Comparison of ENCODE assay signal across 1 cellular context in genomic region chr10:101031128-101031795, GRCh38.
TF ChIP-seq lines count a peak whose summit lies in the region.

Gene PDZD7 (minus strand): TSS chr10:101031129. CDS start chr10:101030219, 910 bp downstream.
A gene with protein sequence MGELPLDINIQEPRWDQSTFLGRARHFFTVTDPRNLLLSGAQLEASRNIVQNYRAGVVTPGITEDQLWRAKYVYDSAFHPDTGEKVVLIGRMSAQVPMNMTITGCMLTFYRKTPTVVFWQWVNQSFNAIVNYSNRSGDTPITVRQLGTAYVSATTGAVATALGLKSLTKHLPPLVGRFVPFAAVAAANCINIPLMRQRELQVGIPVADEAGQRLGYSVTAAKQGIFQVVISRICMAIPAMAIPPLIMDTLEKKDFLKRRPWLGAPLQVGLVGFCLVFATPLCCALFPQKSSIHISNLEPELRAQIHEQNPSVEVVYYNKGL (plus strand): TSS chr10:101031234. CDS start chr10:101034695, 3,461 bp downstream.

TF ChIP-seq in K562, 482 proteins besides CTCF, POLR2A, EP300 and RAD21 (continued from another document):
- TF ChIP-seq RBM25 (IDR thresholded peaks at IDR 0.05; ENCODE audit: low read depth, low read length, severe bottlenecking) (peak; percentile 98), NFYB (IDR thresholded peaks at IDR 0.05; ENCODE audit: extremely low read depth, insufficient read length) (peak; percentile 98), ZNF253 (CRISPR knock-in tag; conservative IDR thresholded peaks at IDR 0.05) (no peak), EGR1 (conservative IDR thresholded peaks at IDR 0.05) (peak; percentile 80), HSF4 (CRISPR knock-in tag; IDR thresholded peaks at IDR 0.05; ENCODE audit: borderline replicate concordance) (no peak), RBM34 (IDR thresholded peaks at IDR 0.05; ENCODE audit: borderline replicate concordance, insufficient read depth, low read length) (no peak), ESRRB (CRISPR knock-in tag; IDR thresholded peaks at IDR 0.05; ENCODE audit: borderline replicate concordance) (no peak), ATF7 (IDR thresholded peaks at IDR 0.05) (peak; percentile 19; the same call in 1 of the 2 replicates), TFAM (CRISPR knock-in tag; conservative IDR thresholded peaks at IDR 0.05) (no peak), CC2D1A (IDR thresholded peaks at IDR 0.05) (no peak), FOS (IDR thresholded peaks at IDR 0.05; ENCODE audit: extremely low read depth, insufficient read length) (peak; percentile 88), CBFA2T3 (IDR thresholded peaks at IDR 0.05) (no peak), NRF1 (conservative IDR thresholded peaks at IDR 0.05 in 1 of 2, IDR thresholded peaks at IDR 0.05 in 1 of 2) (peak; percentile 87 to 90), MBD2 (IDR thresholded peaks at IDR 0.05; ENCODE audit: borderline replicate concordance, low read depth) (peak; percentile 87), HMGN3 (IDR thresholded peaks at IDR 0.05; ENCODE audit: borderline replicate concordance, extremely low read depth, insufficient read length, low read depth, low read length) (peak; percentile 19), BRD4 (IDR thresholded peaks at IDR 0.05) (no peak), ASH1L (IDR thresholded peaks at IDR 0.05; ENCODE audit: borderline replicate concordance, low read depth, partially characterized antibody) (peak; percentile 50), KDM5B (IDR thresholded peaks at IDR 0.05; ENCODE audit: insufficient replicate concordance, low read depth, low read length) (peak; percentile 1), RBM39 (optimal IDR thresholded peaks at IDR 0.05; ENCODE audit: low read depth, low read length) (no peak), NEUROD1 (IDR thresholded peaks at IDR 0.05; ENCODE audit: borderline replicate concordance, low read depth, low read length, partially characterized antibody) (peak; percentile 38), ZBTB2 (IDR thresholded peaks at IDR 0.05) (no peak), HDAC3 (IDR thresholded peaks at IDR 0.05; ENCODE audit: borderline replicate concordance, partially characterized antibody) (no peak), CTBP1 (IDR thresholded peaks at IDR 0.05; ENCODE audit: borderline replicate concordance) (no peak), PHB2 (IDR thresholded peaks at IDR 0.05; ENCODE audit: low read depth) (no peak), ESRRA (IDR thresholded peaks at IDR 0.05; ENCODE audit: borderline replicate concordance, low read depth) (peak; percentile 15; the same call in 1 of the 2 replicates), CHD2 (IDR thresholded peaks at IDR 0.05; ENCODE audit: low read depth, low read length) (peak; percentile 75), MEIS2 (IDR thresholded peaks at IDR 0.05; ENCODE audit: partially characterized antibody) (peak; percentile 4), FOXP1 (CRISPR knock-in tag; IDR thresholded peaks at IDR 0.05) (no peak), NCOA4 (IDR thresholded peaks at IDR 0.05; ENCODE audit: partially characterized antibody) (no peak), PHF8 (IDR thresholded peaks at IDR 0.05; ENCODE audit: borderline replicate concordance, low read length) (no peak), SP2 (IDR thresholded peaks at IDR 0.05; ENCODE audit: extremely low read depth, low read depth, low read length, poor library complexity, severe bottlenecking) (peak; percentile 73), ZFX (CRISPR knock-in tag; IDR thresholded peaks at IDR 0.05) (no peak), THRAP3 (IDR thresholded peaks at IDR 0.05; ENCODE audit: borderline replicate concordance) (no peak), GTF2E2 (tag; IDR thresholded peaks at IDR 0.05) (no peak), PRDM10 (IDR thresholded peaks at IDR 0.05; ENCODE audit: partially characterized antibody) (peak; percentile 39), HBP1 (CRISPR knock-in tag; IDR thresholded peaks at IDR 0.05) (no peak), ILK (tag; IDR thresholded peaks at IDR 0.05; ENCODE audit: borderline replicate concordance, low read depth) (no peak), PHF21A (IDR thresholded peaks at IDR 0.05; ENCODE audit: borderline replicate concordance, low read depth) (no peak), POLR3G (IDR thresholded peaks at IDR 0.05; ENCODE audit: extremely low read depth, insufficient read length, insufficient replicate concordance) (no peak), RBFOX2 (IDR thresholded peaks at IDR 0.05; ENCODE audit: low read depth, low read length) (no peak), ZFP1 (CRISPR knock-in tag; IDR thresholded peaks at IDR 0.05) (no peak)
- TF ChIP-seq, protein P1, sequence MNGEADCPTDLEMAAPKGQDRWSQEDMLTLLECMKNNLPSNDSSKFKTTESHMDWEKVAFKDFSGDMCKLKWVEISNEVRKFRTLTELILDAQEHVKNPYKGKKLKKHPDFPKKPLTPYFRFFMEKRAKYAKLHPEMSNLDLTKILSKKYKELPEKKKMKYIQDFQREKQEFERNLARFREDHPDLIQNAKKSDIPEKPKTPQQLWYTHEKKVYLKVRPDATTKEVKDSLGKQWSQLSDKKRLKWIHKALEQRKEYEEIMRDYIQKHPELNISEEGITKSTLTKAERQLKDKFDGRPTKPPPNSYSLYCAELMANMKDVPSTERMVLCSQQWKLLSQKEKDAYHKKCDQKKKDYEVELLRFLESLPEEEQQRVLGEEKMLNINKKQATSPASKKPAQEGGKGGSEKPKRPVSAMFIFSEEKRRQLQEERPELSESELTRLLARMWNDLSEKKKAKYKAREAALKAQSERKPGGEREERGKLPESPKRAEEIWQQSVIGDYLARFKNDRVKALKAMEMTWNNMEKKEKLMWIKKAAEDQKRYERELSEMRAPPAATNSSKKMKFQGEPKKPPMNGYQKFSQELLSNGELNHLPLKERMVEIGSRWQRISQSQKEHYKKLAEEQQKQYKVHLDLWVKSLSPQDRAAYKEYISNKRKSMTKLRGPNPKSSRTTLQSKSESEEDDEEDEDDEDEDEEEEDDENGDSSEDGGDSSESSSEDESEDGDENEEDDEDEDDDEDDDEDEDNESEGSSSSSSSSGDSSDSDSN (IDR thresholded peaks at IDR 0.05; ENCODE audit: borderline replicate concordance in 1 of 2, low read depth in 2 of 2, low read length in 2 of 2): no peak
- TF ChIP-seq, protein P2, sequence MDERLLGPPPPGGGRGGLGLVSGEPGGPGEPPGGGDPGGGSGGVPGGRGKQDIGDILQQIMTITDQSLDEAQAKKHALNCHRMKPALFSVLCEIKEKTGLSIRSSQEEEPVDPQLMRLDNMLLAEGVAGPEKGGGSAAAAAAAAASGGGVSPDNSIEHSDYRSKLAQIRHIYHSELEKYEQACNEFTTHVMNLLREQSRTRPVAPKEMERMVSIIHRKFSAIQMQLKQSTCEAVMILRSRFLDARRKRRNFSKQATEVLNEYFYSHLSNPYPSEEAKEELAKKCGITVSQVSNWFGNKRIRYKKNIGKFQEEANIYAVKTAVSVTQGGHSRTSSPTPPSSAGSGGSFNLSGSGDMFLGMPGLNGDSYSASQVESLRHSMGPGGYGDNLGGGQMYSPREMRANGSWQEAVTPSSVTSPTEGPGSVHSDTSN (CRISPR knock-in tag; IDR thresholded peaks at IDR 0.05; ENCODE audit: low read depth): peak; percentile 92
- TF ChIP-seq, protein P2 (tag; conservative IDR thresholded peaks at IDR 0.05; ENCODE audit: low read depth): peak; percentile 96
- TF ChIP-seq, protein P3, sequence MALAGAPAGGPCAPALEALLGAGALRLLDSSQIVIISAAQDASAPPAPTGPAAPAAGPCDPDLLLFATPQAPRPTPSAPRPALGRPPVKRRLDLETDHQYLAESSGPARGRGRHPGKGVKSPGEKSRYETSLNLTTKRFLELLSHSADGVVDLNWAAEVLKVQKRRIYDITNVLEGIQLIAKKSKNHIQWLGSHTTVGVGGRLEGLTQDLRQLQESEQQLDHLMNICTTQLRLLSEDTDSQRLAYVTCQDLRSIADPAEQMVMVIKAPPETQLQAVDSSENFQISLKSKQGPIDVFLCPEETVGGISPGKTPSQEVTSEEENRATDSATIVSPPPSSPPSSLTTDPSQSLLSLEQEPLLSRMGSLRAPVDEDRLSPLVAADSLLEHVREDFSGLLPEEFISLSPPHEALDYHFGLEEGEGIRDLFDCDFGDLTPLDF (CRISPR knock-in tag; IDR thresholded peaks at IDR 0.05): no peak
- TF ChIP-seq, protein P4, sequence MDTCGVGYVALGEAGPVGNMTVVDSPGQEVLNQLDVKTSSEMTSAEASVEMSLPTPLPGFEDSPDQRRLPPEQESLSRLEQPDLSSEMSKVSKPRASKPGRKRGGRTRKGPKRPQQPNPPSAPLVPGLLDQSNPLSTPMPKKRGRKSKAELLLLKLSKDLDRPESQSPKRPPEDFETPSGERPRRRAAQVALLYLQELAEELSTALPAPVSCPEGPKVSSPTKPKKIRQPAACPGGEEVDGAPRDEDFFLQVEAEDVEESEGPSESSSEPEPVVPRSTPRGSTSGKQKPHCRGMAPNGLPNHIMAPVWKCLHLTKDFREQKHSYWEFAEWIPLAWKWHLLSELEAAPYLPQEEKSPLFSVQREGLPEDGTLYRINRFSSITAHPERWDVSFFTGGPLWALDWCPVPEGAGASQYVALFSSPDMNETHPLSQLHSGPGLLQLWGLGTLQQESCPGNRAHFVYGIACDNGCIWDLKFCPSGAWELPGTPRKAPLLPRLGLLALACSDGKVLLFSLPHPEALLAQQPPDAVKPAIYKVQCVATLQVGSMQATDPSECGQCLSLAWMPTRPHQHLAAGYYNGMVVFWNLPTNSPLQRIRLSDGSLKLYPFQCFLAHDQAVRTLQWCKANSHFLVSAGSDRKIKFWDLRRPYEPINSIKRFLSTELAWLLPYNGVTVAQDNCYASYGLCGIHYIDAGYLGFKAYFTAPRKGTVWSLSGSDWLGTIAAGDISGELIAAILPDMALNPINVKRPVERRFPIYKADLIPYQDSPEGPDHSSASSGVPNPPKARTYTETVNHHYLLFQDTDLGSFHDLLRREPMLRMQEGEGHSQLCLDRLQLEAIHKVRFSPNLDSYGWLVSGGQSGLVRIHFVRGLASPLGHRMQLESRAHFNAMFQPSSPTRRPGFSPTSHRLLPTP (IDR thresholded peaks at IDR 0.05; ENCODE audit: borderline replicate concordance, extremely low read depth, insufficient read length): no peak
- TF ChIP-seq, protein P5, sequence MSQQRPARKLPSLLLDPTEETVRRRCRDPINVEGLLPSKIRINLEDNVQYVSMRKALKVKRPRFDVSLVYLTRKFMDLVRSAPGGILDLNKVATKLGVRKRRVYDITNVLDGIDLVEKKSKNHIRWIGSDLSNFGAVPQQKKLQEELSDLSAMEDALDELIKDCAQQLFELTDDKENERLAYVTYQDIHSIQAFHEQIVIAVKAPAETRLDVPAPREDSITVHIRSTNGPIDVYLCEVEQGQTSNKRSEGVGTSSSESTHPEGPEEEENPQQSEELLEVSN (IDR thresholded peaks at IDR 0.05; ENCODE audit: borderline replicate concordance in 1 of 2, extremely low read depth in 1 of 2, insufficient read depth in 1 of 2, insufficient read length in 1 of 2, low read depth in 1 of 2, low read length in 1 of 2, poor library complexity in 1 of 2, severe bottlenecking in 1 of 2): peak in 1 of 2 experiments; percentile 10
